Comparison of ENCODE assay signal across 1 cellular context in genomic region chr19:19696386-19696785, GRCh38.
TF ChIP-seq lines count a peak whose summit lies in the region.

No MANE protein-coding gene starts in this region.

TF ChIP-seq in H1, 55 proteins besides CTCF, POLR2A, EP300 and RAD21:
- TF ChIP-seq SAP30 (IDR thresholded peaks at IDR 0.05; ENCODE audit: insufficient read depth, insufficient replicate concordance, low read length) (no peak), RBBP5 (IDR thresholded peaks at IDR 0.05; ENCODE audit: borderline replicate concordance, low read depth, low read length) (no peak), SIRT6 (IDR thresholded peaks at IDR 0.05; ENCODE audit: low read length) (no peak), CBX8 (IDR thresholded peaks at IDR 0.05; ENCODE audit: borderline replicate concordance, low read depth, low read length) (no peak), TAF7 (optimal IDR thresholded peaks at IDR 0.05; ENCODE audit: borderline replicate concordance, low read depth, low read length) (no peak), SUZ12 (IDR thresholded peaks at IDR 0.05; ENCODE audit: low read length) (no peak), CHD2 (IDR thresholded peaks at IDR 0.05; ENCODE audit: low read length) (no peak), JUN (IDR thresholded peaks at IDR 0.05; ENCODE audit: low read depth, low read length) (no peak), SIX5 (IDR thresholded peaks at IDR 0.05; ENCODE audit: low read depth, low read length) (no peak)
TF ChIP-seq in H1: peak in this region for 0.
